Comparison of ENCODE assay signal across 8 cellular contexts in the genomic region with DNA sequence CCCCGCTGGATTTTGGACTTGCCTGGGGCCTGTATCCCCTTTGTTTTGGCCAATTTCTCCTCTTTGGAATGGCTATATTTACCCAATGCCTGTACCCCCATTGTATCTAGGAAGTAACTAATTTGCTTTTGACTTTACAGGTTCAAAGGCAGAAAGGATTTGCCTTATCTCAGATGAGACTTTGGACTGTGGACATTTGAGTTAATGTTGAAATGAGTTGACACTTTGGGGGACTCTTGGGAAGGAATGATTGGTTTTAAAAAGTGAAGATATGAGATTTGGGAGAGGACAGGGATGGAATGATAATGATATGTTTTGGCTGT.
"Had no signal": no experiment of that assay in that cellular context is flagged by ENCODE, and none has a peak within 500 bp of the region (broad histone marks: within the 10 kb centered on the region; RNA-seq: fewer than 3 reads in every experiment).

No MANE protein-coding gene starts in this region.

- H3K4me3 ChIP-seq: K562 had no signal

- H3K27ac Mint-ChIP-seq: IgD-negative memory B cell had no signal

- FAIRE-seq: HTR-8/SVneo, K562 had no signal

- H3K4me1 Mint-ChIP-seq: IgD-negative memory B cell had no signal

- H3K27ac ChIP-seq: HL-60, KMS-11 had no signal

- H3K27me3 Mint-ChIP-seq: IgD-negative memory B cell had no signal

- H3K4me3 Mint-ChIP-seq: IgD-negative memory B cell had no signal

- H3K4me2 ChIP-seq: KMS-11 had no signal

- H3K9ac ChIP-seq: KMS-11 had no signal

- ATAC-seq: K562 had no signal

- H3K36me3 Mint-ChIP-seq: IgD-negative memory B cell had no signal

- DNase-seq: IMR-90, KBM-7, KG1 had no signal
